Comparison of ENCODE assay signal across 1 cellular context in genomic region chr20:49979030-49979832, GRCh38.
TF ChIP-seq lines count a peak whose summit lies in the region.

No MANE protein-coding gene starts in this region.

TF ChIP-seq in HEK293, 187 proteins besides CTCF, POLR2A, EP300 and RAD21 (continued from another document):
- TF ChIP-seq TSHZ1 (tag by site-specific recombination; IDR thresholded peaks at IDR 0.05; ENCODE audit: borderline replicate concordance) (no peak), ZEB2 (tag by site-specific recombination; IDR thresholded peaks at IDR 0.05) (peak; percentile 79), ZNF10 (tag by site-specific recombination; IDR thresholded peaks at IDR 0.05) (no peak), ZNF518A (tag by site-specific recombination; conservative IDR thresholded peaks at IDR 0.05; ENCODE audit: low read depth) (no peak), KLF17 (tag by site-specific recombination; IDR thresholded peaks at IDR 0.05) (peak; percentile 93), EGR2 (tag by site-specific recombination; IDR thresholded peaks at IDR 0.05; ENCODE audit: low read depth) (peak; percentile 84), ZNF629 (tag by site-specific recombination; IDR thresholded peaks at IDR 0.05) (peak; percentile 44; the same call in 1 of the 2 replicates), KLF16 (tag by site-specific recombination; IDR thresholded peaks at IDR 0.05) (peak; percentile 94), ZNF416 (tag by site-specific recombination; IDR thresholded peaks at IDR 0.05) (no peak), ZBTB8A (tag by site-specific recombination; IDR thresholded peaks at IDR 0.05) (peak; percentile 72), ZNF654 (tag by site-specific recombination; IDR thresholded peaks at IDR 0.05; ENCODE audit: low read depth) (peak; percentile 90), ZNF398 (tag by site-specific recombination; IDR thresholded peaks at IDR 0.05) (peak; percentile 85), ZNF202 (tag by site-specific recombination; IDR thresholded peaks at IDR 0.05; ENCODE audit: borderline replicate concordance) (no peak), ZBTB7A (tag by site-specific recombination; IDR thresholded peaks at IDR 0.05; ENCODE audit: low read depth) (peak; percentile 87), KLF9 (tag by site-specific recombination; IDR thresholded peaks at IDR 0.05; ENCODE audit: low read depth) (peak; percentile 83), ZSCAN4 (tag by site-specific recombination; IDR thresholded peaks at IDR 0.05) (0 out of 2 replicates have a peak, but pooled peaks have one; percentile 19), KLF8 (tag by site-specific recombination; IDR thresholded peaks at IDR 0.05) (peak; percentile 93), IKZF3 (tag by site-specific recombination; IDR thresholded peaks at IDR 0.05) (0 out of 2 replicates have a peak, but pooled peaks have one; percentile 18)
